In the genomic region with DNA sequence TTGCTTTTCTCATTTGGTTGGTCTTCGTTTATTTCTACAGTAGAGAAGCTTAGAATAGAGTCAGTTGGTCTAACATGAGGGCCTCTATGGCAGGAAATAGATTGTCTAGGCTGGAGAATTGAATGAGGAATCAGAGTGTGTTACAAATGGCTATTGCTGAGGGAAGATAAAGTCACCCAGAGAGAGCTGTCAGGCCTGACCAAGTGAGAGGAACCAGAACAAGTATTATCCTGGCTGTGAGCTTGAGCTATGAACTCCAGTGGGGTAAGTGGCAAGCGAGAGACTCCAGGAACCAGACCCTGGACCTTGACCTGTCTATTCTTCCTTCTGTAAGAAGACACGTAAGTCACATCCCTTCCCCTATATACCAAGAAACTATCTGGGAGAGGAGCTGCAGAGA, we compare ENCODE assay signal across 16 cellular contexts.
DNase-seq lines count a peak whose midpoint lies in the region; ATAC-seq lines count a peak whose summit lies in the region.
"Had no signal": no experiment of that assay in that cellular context is flagged by ENCODE, and none has a peak within 500 bp of the region (broad histone marks: within the 10 kb centered on the region; RNA-seq: fewer than 3 reads in every experiment).

No MANE protein-coding gene starts in this region.

- H3K27me3 ChIP-seq in right cardiac atrium (ENCODE audit: control insufficient read depth, insufficient read depth): no peaks in the 10 kb centered on the region
- H3K27me3 ChIP-seq: BLaER1 treated with 17β-estradiol and CSF1 and Interleukin-3, amounts not matched to agents 10 nM and 100 nM had no signal

- peaks cover 14% of the 10 kb centered on the region for H3K9me3 Mint-ChIP-seq in memory B cell
- peaks cover 9 to 10% of the 10 kb centered on the region in 2 donors for H3K9me3 Mint-ChIP-seq in stimulated activated naive B cell treated with anti-CD40 and anti-IgM and Interleukin-4, amounts not matched to agents 10 μg/mL and 1 μg/mL and 100 μg/mL, for 72 hours

- H3K4me1 ChIP-seq in right cardiac atrium (ENCODE audit: control insufficient read depth, insufficient read depth, low read length): no peaks in the 10 kb centered on the region

- peaks cover 19% of the 10 kb centered on the region for H3K36me3 Mint-ChIP-seq in memory B cell
- peaks cover 24 to 67% of the 10 kb centered on the region in 2 donors for H3K36me3 Mint-ChIP-seq in stimulated activated naive B cell treated with anti-CD40 and anti-IgM and Interleukin-4, amounts not matched to agents 10 μg/mL and 1 μg/mL and 100 μg/mL, for 72 hours

- no peak for DNase-seq in Right ventricle myocardium superior
- no peak for DNase-seq in Right ventricle myocardium inferior (ENCODE audit: missing footprints)
- no peak for DNase-seq in left ventricle myocardium superior
- DNase-seq in right cardiac atrium: no peak
- no peak for DNase-seq in memory B cell (ENCODE audit: low spot score in 2 of 2)
- no peak for DNase-seq in stimulated activated naive B cell treated with anti-CD40 and anti-IgM and Interleukin-4, amounts not matched to agents 10 μg/mL and 1 μg/mL and 100 μg/mL, for 72 hours
- DNase-seq in stimulated activated CD8-positive, alpha-beta memory T cell treated with anti-CD3 and anti-CD28 coated beads, Interleukin-4, amount 100 ng/mL, for 48 hours: no peak
- DNase-seq in KG1 (lab: John Stamatoyannopoulos, UW): no peak
- DNase-seq: 8988T; Calu3; CD8-positive, alpha-beta T cell; DMS79 treated with DMSO at 0.1 percent for 48 hours; GF-D8; GOT3; H9 had no signal

- no peak overlapping the region for H3K4me3 Mint-ChIP-seq in memory B cell
- H3K4me3 Mint-ChIP-seq in stimulated activated naive B cell treated with anti-CD40 and anti-IgM and Interleukin-4, amounts not matched to agents 10 μg/mL and 1 μg/mL and 100 μg/mL, for 72 hours: no peak overlapping the region
- H3K4me3 Mint-ChIP-seq: CD8-positive, alpha-beta T cell; H9 had no signal

- intact Hi-C loops in Right ventricle myocardium superior (cut with DNase I): no loop called here
- intact Hi-C loops in Right ventricle myocardium inferior (cut with DNase I): no loop called here
- intact Hi-C loops in left ventricle myocardium superior (cut with micrococcal nuclease): no loop called here
- intact Hi-C loops in right cardiac atrium (cut with DNase I): no loop called here

- H3K27ac Mint-ChIP-seq in memory B cell: peak overlapping the region; percentile 15
- peak overlapping the region; percentile 26 for H3K27ac Mint-ChIP-seq in stimulated activated naive B cell treated with anti-CD40 and anti-IgM and Interleukin-4, amounts not matched to agents 10 μg/mL and 1 μg/mL and 100 μg/mL, for 72 hours
- H3K27ac Mint-ChIP-seq: CD8-positive, alpha-beta T cell; H9 had no signal

- ATAC-seq in Right ventricle myocardium superior (ENCODE audit: poor library complexity) (peak; percentile 74), Right ventricle myocardium inferior (no peak), left ventricle myocardium superior (peak; percentile 79), right cardiac atrium (no peak), memory B cell (ENCODE audit: low read depth) (no peak)
- ATAC-seq in stimulated activated naive B cell treated with anti-CD40 and anti-IgM and Interleukin-4, amounts not matched to agents 10 μg/mL and 1 μg/mL and 100 μg/mL, for 72 hours (replicated peaks): no peak
- ATAC-seq: CD8-positive, alpha-beta T cell had no signal

- peaks cover 2% of the 10 kb centered on the region for H3K9me3 ChIP-seq in right cardiac atrium (ENCODE audit: control insufficient read depth, low read length)

- H3K4me3 ChIP-seq in right cardiac atrium (ENCODE audit: low read length): no peak overlapping the region
- H3K4me3 ChIP-seq: BLaER1 treated with 17β-estradiol and CSF1 and Interleukin-3, amounts not matched to agents 10 nM and 100 nM had no signal

- 64% methylated on average over 3 of the region's 3 CpGs for WGBS in right cardiac atrium

- H3K27ac ChIP-seq in right cardiac atrium (ENCODE audit: low read length): no peak overlapping the region

- peaks cover 3% of the 10 kb centered on the region for H3K4me1 Mint-ChIP-seq in memory B cell
- peaks cover 29 to 35% of the 10 kb centered on the region in 2 donors for H3K4me1 Mint-ChIP-seq in stimulated activated naive B cell treated with anti-CD40 and anti-IgM and Interleukin-4, amounts not matched to agents 10 μg/mL and 1 μg/mL and 100 μg/mL, for 72 hours

- H3K27me3 Mint-ChIP-seq in memory B cell: no peaks in the 10 kb centered on the region
- H3K27me3 Mint-ChIP-seq in stimulated activated naive B cell treated with anti-CD40 and anti-IgM and Interleukin-4, amounts not matched to agents 10 μg/mL and 1 μg/mL and 100 μg/mL, for 72 hours: no peaks in the 10 kb centered on the region

Comparison
In these comparisons a context has a peak if more than half of its experiments do, and no peak if none do; other contexts are left out.
1. ATAC-seq: peak in Right ventricle myocardium superior (single experiment) and left ventricle myocardium superior (single experiment); none in Right ventricle myocardium inferior (single experiment), right cardiac atrium (0 of 2), memory B cell (single experiment) and stimulated activated naive B cell treated with anti-CD40 and anti-IgM and Interleukin-4, amounts not matched to agents 10 μg/mL and 1 μg/mL and 100 μg/mL, for 72 hours (0 of 2).